Comparison of ENCODE assay signal across 16 cellular contexts in the genomic region with DNA sequence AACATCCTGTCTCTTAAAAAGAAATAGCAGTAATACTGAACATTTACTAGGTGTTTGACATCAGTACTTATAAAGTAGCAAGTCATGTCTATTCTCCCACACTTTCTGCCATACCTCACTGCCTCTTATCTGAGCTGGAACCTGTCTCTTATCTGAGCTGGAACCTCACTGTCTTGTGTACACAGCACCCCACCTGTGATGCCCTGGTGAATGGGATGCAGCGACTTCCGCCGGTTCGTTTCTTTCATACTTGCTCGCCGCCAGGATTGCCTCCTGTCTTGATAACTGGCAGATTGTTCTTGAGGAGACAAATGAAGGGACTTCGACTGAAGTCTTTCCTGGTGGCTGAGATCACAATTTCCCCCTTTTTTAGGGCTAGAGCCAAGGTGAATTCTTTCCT. TPM values are rescaled to one million over a fixed set of nuclear protein-coding genes. Genes with fewer than 3 reads are reported as not detected.
DNase-seq lines count a peak whose midpoint lies in the region; ATAC-seq and TF ChIP-seq lines count a peak whose summit lies in the region.
"Had no signal": no experiment of that assay in that cellular context is flagged by ENCODE, and none has a peak within 500 bp of the region (broad histone marks: within the 10 kb centered on the region; RNA-seq: fewer than 3 reads in every experiment).

No MANE protein-coding gene starts in this region.

- H3K9me3 ChIP-seq in OCI-LY7 (ENCODE audit: low read length) (no peaks in the 10 kb centered on the region), spleen (no peaks in the 10 kb centered on the region)

- H3K4me1 ChIP-seq in OCI-LY7 (ENCODE audit: insufficient read depth, low read length, poor library complexity, severe bottlenecking) (peaks cover 37% of the 10 kb centered on the region), spleen (peaks cover 7 to 57% (median 28%) of the 10 kb centered on the region in 6 donors)

- H3K4me3 ChIP-seq in OCI-LY7 (ENCODE audit: low read depth, low read length, poor library complexity, severe bottlenecking) (no peak overlapping the region), spleen (no peak overlapping the region)

- no peaks in the 10 kb centered on the region for H3K9me2 ChIP-seq in OCI-LY7 (ENCODE audit: insufficient read depth, low read length)

- H3K27ac ChIP-seq in OCI-LY7 (ENCODE audit: low read depth, low read length, poor library complexity, severe bottlenecking) = no peak overlapping the region
- no peak overlapping the region for H3K27ac ChIP-seq in spleen
- H3K27ac ChIP-seq: C4-2B, HL-60 had no signal

- H3K4me3 Mint-ChIP-seq in activated T-cell treated with anti-CD3 and anti-CD28 coated beads, Interleukin-2, amount 50 U/mL, for 24 hours = no peak overlapping the region
- no peak overlapping the region for H3K4me3 Mint-ChIP-seq in memory B cell

- 92 to 97% (median 95%) methylated on average over 7 of the region's 7 CpGs for WGBS in spleen, 5 donors

- TF ChIP-seq POLR2A in spleen (IDR thresholded peaks at IDR 0.05) = no peak

- no peak for DNase-seq in activated T-cell treated with anti-CD3 and anti-CD28 coated beads, Interleukin-2, amount 50 U/mL, for 24 hours
- DNase-seq in activated T-cell treated with anti-CD3 and anti-CD28 coated beads, Interleukin-2, amount 50 U/mL, for 48 hours = no peak
- DNase-seq in OCI-LY7 (ENCODE audit: low spot score) (no peak), memory B cell (ENCODE audit: low spot score in 2 of 2) (no peak), spleen (peak; percentile 54), DMS 273 (lab: John Stamatoyannopoulos, UW; ENCODE audit: unreplicated experiment) (no peak)
- DNase-seq in activated naive CD4-positive, alpha-beta T cell treated with anti-CD3 and anti-CD28 coated beads, Interleukin-2, amount 50 U/mL, for 72 hours (ENCODE audit: low spot score in 2 of 2) = no peak
- DNase-seq: KBM-7; NCI-H1092; NCI-H1694 treated with DMSO at 0.1 percent for 48 hours; NCI-H345; NCI-H526 treated with DMSO at 0.1 percent for 48 hours; NK-92 treated with Interleukin-12 subunit alpha and Interleukin-12 subunit beta, amount 100 ng/mL, for 24 hours had no signal

- peak overlapping the region; percentile 19; the same call in 1 of the 2 replicates for H3K4me2 ChIP-seq in OCI-LY7 (ENCODE audit: low read length)

- H3K36me3 Mint-ChIP-seq in activated T-cell treated with anti-CD3 and anti-CD28 coated beads, Interleukin-2, amount 50 U/mL, for 24 hours (ENCODE audit: low read depth) = peaks cover 36% of the 10 kb centered on the region
- H3K36me3 Mint-ChIP-seq in memory B cell = peaks cover 7% of the 10 kb centered on the region
- peaks cover 6 to 7% of the 10 kb centered on the region in 2 donors for H3K36me3 Mint-ChIP-seq in activated naive CD4-positive, alpha-beta T cell treated with anti-CD3 and anti-CD28 coated beads, Interleukin-2, amount 50 U/mL, for 72 hours

- peak overlapping the region; percentile 23 for H3K27ac Mint-ChIP-seq in activated T-cell treated with anti-CD3 and anti-CD28 coated beads, Interleukin-2, amount 50 U/mL, for 24 hours
- peak overlapping the region; percentile 9 for H3K27ac Mint-ChIP-seq in memory B cell
- no peak overlapping the region for H3K27ac Mint-ChIP-seq in activated naive CD4-positive, alpha-beta T cell treated with anti-CD3 and anti-CD28 coated beads, Interleukin-2, amount 50 U/mL, for 72 hours

- CTCF ChIA-PET in OCI-LY7 (lab: Charles Lee; ENCODE audit: unreplicated experiment) = no interaction called here

- H4K20me1 ChIP-seq in OCI-LY7 (ENCODE audit: insufficient read depth, low read length) = no peaks in the 10 kb centered on the region

- H3K27me3 Mint-ChIP-seq in activated T-cell treated with anti-CD3 and anti-CD28 coated beads, Interleukin-2, amount 50 U/mL, for 24 hours = no peaks in the 10 kb centered on the region
- H3K27me3 Mint-ChIP-seq in memory B cell = no peaks in the 10 kb centered on the region

- ATAC-seq in memory B cell (ENCODE audit: low read depth) (no peak), HG03097 (IDR thresholded peaks at IDR 0.05; ENCODE audit: low FRiP score, unreplicated experiment) (no peak)
- ATAC-seq in activated naive CD4-positive, alpha-beta T cell treated with anti-CD3 and anti-CD28 coated beads, Interleukin-2, amount 50 U/mL, for 72 hours = no peak

- H3K79me2 ChIP-seq in OCI-LY7 (ENCODE audit: insufficient read depth, low read depth, low read length) = peaks cover 15% of the 10 kb centered on the region; the same call in 1 of the 2 replicates

- intact Hi-C loops in OCI-LY7 (cut with micrococcal nuclease; ENCODE audit: unreplicated experiment) (loop anchor here (5.0 kb wide), 1 partner anchor 92 kb away; a partner anchor contains a TSS), spleen (cut with DNase I; ENCODE audit: low total_unique reads) (no loop called here)

- H3K27me3 ChIP-seq in spleen (replicated peaks in 1 of 7) = no peaks in the 10 kb centered on the region

- H3K36me3 ChIP-seq in OCI-LY7 (ENCODE audit: insufficient read depth, low read length) (peaks cover 47% of the 10 kb centered on the region), spleen (peaks cover 0 to 50% (median 3%) of the 10 kb centered on the region in 6 donors)

- POLR2A ChIA-PET in OCI-LY7 (lab: Charles Lee) = interaction anchor here (1.8 kb wide), 1 partner anchor 16 kb away, joined by 3 read pairs; no protein-coding TSS in a partner anchor

- peaks cover 22% of the 10 kb centered on the region for H3K4me1 Mint-ChIP-seq in activated T-cell treated with anti-CD3 and anti-CD28 coated beads, Interleukin-2, amount 50 U/mL, for 24 hours (ENCODE audit: low read depth)
- peaks cover 18% of the 10 kb centered on the region for H3K4me1 Mint-ChIP-seq in memory B cell

- BruUV-seq in OCI-LY7 (replicated peaks; lab: Mats Ljungman, UMichigan) = no TSS peak

- H3K9me3 Mint-ChIP-seq in activated T-cell treated with anti-CD3 and anti-CD28 coated beads, Interleukin-2, amount 50 U/mL, for 24 hours = no peaks in the 10 kb centered on the region
- no peaks in the 10 kb centered on the region for H3K9me3 Mint-ChIP-seq in memory B cell
- no peaks in the 10 kb centered on the region for H3K9me3 Mint-ChIP-seq in activated naive CD4-positive, alpha-beta T cell treated with anti-CD3 and anti-CD28 coated beads, Interleukin-2, amount 50 U/mL, for 72 hours

- TF ChIP-seq CTCF in OCI-LY7 (conservative IDR thresholded peaks at IDR 0.05; ENCODE audit: low read length) (no peak), spleen (IDR thresholded peaks at IDR 0.05 in 8 of 11, conservative IDR thresholded peaks at IDR 0.05 in 3 of 11) (no peak)

- no peak overlapping the region for H2AFZ ChIP-seq in OCI-LY7 (ENCODE audit: low read length)

RNA-seq across cellular contexts. Expression of gene DSN1, which starts 2.9 kb away (rescaled TPM):
- 37.6 and 38.3 TPM in 2 replicates for total RNA-seq in OCI-LY7 (2014; rRNA removed; shearing (Covaris generic))
- total RNA-seq in OCI-LY7 (2022) (33.0 and 36.8 TPM in 2 replicates), spleen (10 to 100 TPM in 4 of 7 donors, 1 to 10 TPM in 3; 8.6 to 16.7 (median 10.5) TPM)
- polyA plus RNA-seq in spleen = 10 to 100 TPM; 12.6 to 16.6 (median 15.7) TPM
- total RNA-seq in activated naive CD4-positive, alpha-beta T cell treated with anti-CD3 and anti-CD28 coated beads, Interleukin-2, amount 50 U/mL, for 72 hours = 10 to 100 TPM; 29.3 to 37.8 TPM

RNA-seq across cellular contexts. Expression of gene NDRG3, which starts 24.8 kb away (rescaled TPM):
- 10.1 and 14.4 TPM in 2 replicates for total RNA-seq in OCI-LY7 (2014; rRNA removed; shearing (Covaris generic))
- 22.1 and 25.0 TPM in 2 replicates for total RNA-seq in OCI-LY7 (2022)
- 10 to 100 TPM; 26.8 to 32.0 (median 28.1) TPM for total RNA-seq in spleen
- polyA plus RNA-seq in spleen = 10 to 100 TPM; 15.5 to 22.5 (median 17.6) TPM
- 10 to 100 TPM; 28.8 to 42.1 TPM for total RNA-seq in activated naive CD4-positive, alpha-beta T cell treated with anti-CD3 and anti-CD28 coated beads, Interleukin-2, amount 50 U/mL, for 72 hours

Comparison
In these comparisons a context has a peak if more than half of its experiments do, and no peak if none do; other contexts are left out.
1. H3K27ac Mint-ChIP-seq: peak in activated T-cell treated with anti-CD3 and anti-CD28 coated beads, Interleukin-2, amount 50 U/mL, for 24 hours (single experiment) and memory B cell (single experiment); none in activated naive CD4-positive, alpha-beta T cell treated with anti-CD3 and anti-CD28 coated beads, Interleukin-2, amount 50 U/mL, for 72 hours (0 of 2).